Comparison of ENCODE assay signal across 3 cellular contexts in genomic region chr10:60621018-60621417, GRCh38.
"Had no signal": no experiment of that assay in that cellular context is flagged by ENCODE, and none has a peak within 500 bp of the region (broad histone marks: within the 10 kb centered on the region; RNA-seq: fewer than 3 reads in every experiment).

No MANE protein-coding gene starts in this region.

- ATAC-seq: GM12878 had no signal

- DNase-seq: GDM1, GF-D8 had no signal

- H3K4me3 ChIP-seq: GM12878 had no signal
